Comparison of ENCODE assay signal across 8 cellular contexts in the genomic region with DNA sequence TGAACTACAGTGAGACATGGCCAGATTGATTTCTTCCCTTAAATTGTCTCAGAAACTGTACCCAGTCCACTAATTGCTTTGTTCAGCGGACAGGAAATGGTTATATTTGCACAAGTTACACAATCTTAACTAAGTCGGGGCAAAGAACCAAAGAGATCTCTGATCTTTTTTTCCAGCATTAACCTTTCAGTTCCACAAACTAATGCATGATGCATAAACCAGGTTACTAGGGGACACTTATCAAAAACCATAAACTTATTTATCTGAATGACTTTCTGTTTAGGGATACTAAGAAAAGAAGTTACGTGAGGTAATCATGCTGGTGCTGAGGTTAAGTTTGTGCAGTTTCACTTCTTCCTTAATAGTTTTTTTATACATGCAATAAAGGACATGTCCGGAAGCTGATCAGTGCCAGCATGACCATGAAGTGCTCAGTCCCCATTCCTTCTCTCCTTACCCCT. TPM values are rescaled to one million over a fixed set of nuclear protein-coding genes. Genes with fewer than 3 reads are reported as not detected.
A peak's percentile ranks its signal among the peaks of the same experiment; 100 is the strongest.
DNase-seq lines count a peak whose midpoint lies in the region; ATAC-seq lines count a peak whose summit lies in the region.

No MANE protein-coding gene starts in this region.

- no peak overlapping the region for H3K27ac Mint-ChIP-seq in T-cell
- no peak overlapping the region for H3K27ac Mint-ChIP-seq in naive thymus-derived CD8-positive, alpha-beta T cell

- H3K27me3 Mint-ChIP-seq in T-cell = no peaks in the 10 kb centered on the region
- H3K27me3 Mint-ChIP-seq in naive thymus-derived CD8-positive, alpha-beta T cell = no peaks in the 10 kb centered on the region

- CTCF ChIA-PET in T-cell (lab: Charles Lee) = no interaction called here

- peaks cover 33 to 56% (median 36%) of the 10 kb centered on the region in 3 donors for H3K4me1 Mint-ChIP-seq in T-cell
- H3K4me1 Mint-ChIP-seq in naive thymus-derived CD8-positive, alpha-beta T cell = peaks cover 16 to 67% (median 39%) of the 10 kb centered on the region in 4 donors

- H3K9me3 Mint-ChIP-seq in T-cell = no peaks in the 10 kb centered on the region
- no peaks in the 10 kb centered on the region for H3K9me3 Mint-ChIP-seq in naive thymus-derived CD8-positive, alpha-beta T cell

- ATAC-seq in GM18907 (IDR thresholded peaks at IDR 0.05; ENCODE audit: unreplicated experiment) = peak; percentile 89
- ATAC-seq in HG02943 (IDR thresholded peaks at IDR 0.05; ENCODE audit: low read depth, unreplicated experiment) = peak; percentile 87
- no peak for ATAC-seq in T-cell (replicated peaks in 1 of 4)
- no peak for ATAC-seq in naive thymus-derived CD8-positive, alpha-beta T cell

- no peak overlapping the region for H3K4me3 Mint-ChIP-seq in T-cell
- peak overlapping the region in 3 of 10 donors; percentile 29 to 54 (median 51) for H3K4me3 Mint-ChIP-seq in naive thymus-derived CD8-positive, alpha-beta T cell

- POLR2A ChIA-PET in T-cell (lab: Charles Lee) = no interaction called here
- POLR2A ChIA-PET in naive thymus-derived CD8-positive, alpha-beta T cell (lab: Charles Lee) = no interaction called here

- peaks cover 31% of the 10 kb centered on the region for H3K36me3 Mint-ChIP-seq in T-cell
- peaks cover 3 to 16% (median 9%) of the 10 kb centered on the region in 3 donors for H3K36me3 Mint-ChIP-seq in naive thymus-derived CD8-positive, alpha-beta T cell

- DNase-seq in RPMI7951 (ENCODE audit: low read depth) (peak; percentile 26), iris pigment epithelial cell (ENCODE audit: low read depth) (peak; percentile 47), HUDEP-2 (lab: John Stamatoyannopoulos, UW; ENCODE audit: unreplicated experiment in 76 of 76) (no peak), NCI-H524 (lab: John Stamatoyannopoulos, UW) (no peak), T-cell (no peak)
- DNase-seq in naive thymus-derived CD8-positive, alpha-beta T cell = no peak

RNA-seq across cellular contexts. Expression of a gene that starts 22.4 kb away (rescaled TPM):
- total RNA-seq in RPMI7951 (2014; rRNA removed; shearing (Covaris generic)) = 60.6 and 64.6 TPM in 2 replicates
- total RNA-seq in T-cell = 10 to 100 TPM; 18.1 to 46.5 (median 23.5) TPM
- 10 to 100 TPM; 14.7 to 20.6 TPM for total RNA-seq in naive thymus-derived CD8-positive, alpha-beta T cell
- 1 to 10 TPM; 6.5 to 8.8 (median 8.6) TPM for polyA plus RNA-seq in naive thymus-derived CD8-positive, alpha-beta T cell

Comparison
In these comparisons a context has a peak if more than half of its experiments do, and no peak if none do; other contexts are left out.
1. ATAC-seq: peak in GM18907 (single experiment) and HG02943 (single experiment); none in T-cell (0 of 4) and naive thymus-derived CD8-positive, alpha-beta T cell (0 of 2).
2. DNase-seq: peak in RPMI7951 (single experiment) and iris pigment epithelial cell (single experiment); none in HUDEP-2 (0 of 76), NCI-H524 (0 of 2), T-cell (0 of 34) and naive thymus-derived CD8-positive, alpha-beta T cell (0 of 10).